19 cellular contexts compared by ENCODE assay signal in the genomic region with DNA sequence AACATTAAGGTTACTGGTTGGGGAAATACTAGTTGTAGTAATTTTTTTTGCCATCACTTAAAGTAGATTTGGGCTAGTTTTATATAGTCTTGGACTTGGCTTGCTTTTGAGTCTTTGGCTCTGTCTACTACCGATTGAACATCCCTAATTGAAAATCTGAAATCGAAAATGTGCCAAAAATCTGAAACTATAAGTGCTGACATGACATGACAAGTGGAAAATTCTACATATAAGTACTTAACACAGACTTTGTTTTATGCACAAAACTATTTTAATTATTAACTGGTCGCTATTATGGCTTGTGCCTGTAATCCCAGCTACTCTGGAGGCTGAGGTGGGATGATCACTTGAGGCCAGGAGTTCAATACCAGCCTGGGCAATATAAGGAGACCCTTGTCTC. TPM values are rescaled to one million over a fixed set of nuclear protein-coding genes. Genes with fewer than 3 reads are reported as not detected.
DNase-seq lines count a peak whose midpoint lies in the region; ATAC-seq, FAIRE-seq and TF ChIP-seq lines count a peak whose summit lies in the region.
"Had no signal": no experiment of that assay in that cellular context is flagged by ENCODE, and none has a peak within 500 bp of the region (broad histone marks: within the 10 kb centered on the region; RNA-seq: fewer than 3 reads in every experiment).

No MANE protein-coding gene starts in this region.

- H3K4me1 Mint-ChIP-seq in IgD-negative memory B cell (peaks cover 37 to 56% (median 44%) of the 10 kb centered on the region in 3 donors), endothelial cell (ENCODE audit: unreplicated experiment) (peaks cover 5% of the 10 kb centered on the region)
- H3K4me1 Mint-ChIP-seq in natural killer cell treated with Interleukin-12 subunit alpha and Interleukin-12 subunit beta and Interleukin-15 and Interleukin-18, amount 100 ng/mL, for 72 hours (ENCODE audit: low read depth in 2 of 2): peaks cover 42 to 50% of the 10 kb centered on the region in 2 donors

- DNase-seq in A549 (ENCODE audit: low read depth in 1 of 2, low spot score in 1 of 2) (no peak), endothelial cell (ENCODE audit: low spot score) (no peak), cerebellar cortex (ENCODE audit: low spot score) (no peak), KBM-7 (no peak), NCI-H2081 (lab: John Stamatoyannopoulos, UW) (no peak)
- DNase-seq in natural killer cell treated with Interleukin-12 subunit alpha and Interleukin-12 subunit beta and Interleukin-15 and Interleukin-18, amount 100 ng/mL, for 72 hours (ENCODE audit: low spot score): no peak
- DNase-seq: C1 segment of cervical spinal cord; CD4-positive, alpha-beta memory T cell; DMS79; Kasumi-1 had no signal

- no peak overlapping the region for H3K4me3 ChIP-seq in A549

- TF ChIP-seq CTCF in A549 (IDR thresholded peaks at IDR 0.05) (no peak), endothelial cell (IDR thresholded peaks at IDR 0.05; ENCODE audit: unreplicated experiment) (no peak)

- no peak for TF ChIP-seq RAD21 in A549 (conservative IDR thresholded peaks at IDR 0.05 in 1 of 2, IDR thresholded peaks at IDR 0.05 in 1 of 2)

- CTCF ChIA-PET in A549 (lab: Yijun Ruan, JAX): no interaction called here

- peaks cover 2% of the 10 kb centered on the region for H3K36me3 Mint-ChIP-seq in IgD-negative memory B cell
- H3K36me3 Mint-ChIP-seq in endothelial cell (ENCODE audit: low read depth, unreplicated experiment): no peaks in the 10 kb centered on the region
- no peaks in the 10 kb centered on the region for H3K36me3 Mint-ChIP-seq in natural killer cell treated with Interleukin-12 subunit alpha and Interleukin-12 subunit beta and Interleukin-15 and Interleukin-18, amount 100 ng/mL, for 72 hours

- no peaks in the 10 kb centered on the region for H3K9me3 ChIP-seq in A549

- in situ Hi-C loops in KBM-7 (cut with MboI; ENCODE audit: low pct_unique_long_range_greater_than_20kb, low sequenced_read_pairs): no loop called here

- H3K27ac ChIP-seq in A549: no peak overlapping the region

- POLR2A ChIA-PET in A549 (lab: Yijun Ruan, JAX): no interaction called here

- H3K27me3 Mint-ChIP-seq in IgD-negative memory B cell (no peaks in the 10 kb centered on the region), endothelial cell (ENCODE audit: unreplicated experiment) (no peaks in the 10 kb centered on the region)
- H3K27me3 Mint-ChIP-seq in natural killer cell treated with Interleukin-12 subunit alpha and Interleukin-12 subunit beta and Interleukin-15 and Interleukin-18, amount 100 ng/mL, for 72 hours: no peaks in the 10 kb centered on the region
- H3K27me3 Mint-ChIP-seq: B cell; CD4-positive, alpha-beta memory T cell had no signal

- H3K4me2 ChIP-seq in A549: no peak overlapping the region

- peaks cover 14% of the 10 kb centered on the region for H3K4me1 ChIP-seq in A549

- no peak for ATAC-seq in A549
- ATAC-seq in natural killer cell treated with Interleukin-12 subunit alpha and Interleukin-12 subunit beta and Interleukin-15 and Interleukin-18, amount 100 ng/mL, for 72 hours: no peak
- ATAC-seq: HCT116 had no signal

- no peak for TF ChIP-seq EP300 in A549 (IDR thresholded peaks at IDR 0.05)

- 93% methylated on average over 3 of the region's 3 CpGs for WGBS in A549 (ENCODE audit: missing lambda C conversion rate)

- peak overlapping the region in 1 of 4 donors; percentile 20 for H3K4me3 Mint-ChIP-seq in IgD-negative memory B cell
- H3K4me3 Mint-ChIP-seq in endothelial cell (ENCODE audit: unreplicated experiment): no peak overlapping the region
- no peak overlapping the region for H3K4me3 Mint-ChIP-seq in natural killer cell treated with Interleukin-12 subunit alpha and Interleukin-12 subunit beta and Interleukin-15 and Interleukin-18, amount 100 ng/mL, for 72 hours
- H3K4me3 Mint-ChIP-seq: B cell had no signal

- H3K27ac Mint-ChIP-seq in IgD-negative memory B cell (peak overlapping the region in 2 of 3 donors; percentile 36 to 93), endothelial cell (ENCODE audit: unreplicated experiment) (peak overlapping the region; percentile 3)
- H3K27ac Mint-ChIP-seq in natural killer cell treated with Interleukin-12 subunit alpha and Interleukin-12 subunit beta and Interleukin-15 and Interleukin-18, amount 100 ng/mL, for 72 hours: peak overlapping the region; percentile 21 to 71
- H3K27ac Mint-ChIP-seq: B cell had no signal

- FAIRE-seq in A549 (lab: Jason Lieb, UNC): no peak
- FAIRE-seq: GM12891, GM19239, H54 had no signal

- no peaks in the 10 kb centered on the region for H3K9me3 Mint-ChIP-seq in IgD-negative memory B cell
- H3K9me3 Mint-ChIP-seq in endothelial cell (ENCODE audit: unreplicated experiment): no peaks in the 10 kb centered on the region
- H3K9me3 Mint-ChIP-seq in natural killer cell treated with Interleukin-12 subunit alpha and Interleukin-12 subunit beta and Interleukin-15 and Interleukin-18, amount 100 ng/mL, for 72 hours: no peaks in the 10 kb centered on the region
- H3K9me3 Mint-ChIP-seq: CD4-positive, alpha-beta memory T cell had no signal

- no peak for TF ChIP-seq POLR2A in A549 (IDR thresholded peaks at IDR 0.05; ENCODE audit: low read length)

TF ChIP-seq in A549, 52 proteins besides CTCF, POLR2A, EP300 and RAD21:
- TF ChIP-seq CEBPB (IDR thresholded peaks at IDR 0.05) (no peak), ZC3H11A (IDR thresholded peaks at IDR 0.05) (no peak), TP53 (CRISPR knock-in tag; IDR thresholded peaks at IDR 0.05) (no peak), HDAC2 (IDR thresholded peaks at IDR 0.05) (no peak), MAFK (IDR thresholded peaks at IDR 0.05; ENCODE audit: partially characterized antibody) (peak; percentile 47), FOSL2 (IDR thresholded peaks at IDR 0.05) (no peak), FOSL2 (CRISPR knock-in tag; IDR thresholded peaks at IDR 0.05) (no peak)
- TF ChIP-seq, protein P1, sequence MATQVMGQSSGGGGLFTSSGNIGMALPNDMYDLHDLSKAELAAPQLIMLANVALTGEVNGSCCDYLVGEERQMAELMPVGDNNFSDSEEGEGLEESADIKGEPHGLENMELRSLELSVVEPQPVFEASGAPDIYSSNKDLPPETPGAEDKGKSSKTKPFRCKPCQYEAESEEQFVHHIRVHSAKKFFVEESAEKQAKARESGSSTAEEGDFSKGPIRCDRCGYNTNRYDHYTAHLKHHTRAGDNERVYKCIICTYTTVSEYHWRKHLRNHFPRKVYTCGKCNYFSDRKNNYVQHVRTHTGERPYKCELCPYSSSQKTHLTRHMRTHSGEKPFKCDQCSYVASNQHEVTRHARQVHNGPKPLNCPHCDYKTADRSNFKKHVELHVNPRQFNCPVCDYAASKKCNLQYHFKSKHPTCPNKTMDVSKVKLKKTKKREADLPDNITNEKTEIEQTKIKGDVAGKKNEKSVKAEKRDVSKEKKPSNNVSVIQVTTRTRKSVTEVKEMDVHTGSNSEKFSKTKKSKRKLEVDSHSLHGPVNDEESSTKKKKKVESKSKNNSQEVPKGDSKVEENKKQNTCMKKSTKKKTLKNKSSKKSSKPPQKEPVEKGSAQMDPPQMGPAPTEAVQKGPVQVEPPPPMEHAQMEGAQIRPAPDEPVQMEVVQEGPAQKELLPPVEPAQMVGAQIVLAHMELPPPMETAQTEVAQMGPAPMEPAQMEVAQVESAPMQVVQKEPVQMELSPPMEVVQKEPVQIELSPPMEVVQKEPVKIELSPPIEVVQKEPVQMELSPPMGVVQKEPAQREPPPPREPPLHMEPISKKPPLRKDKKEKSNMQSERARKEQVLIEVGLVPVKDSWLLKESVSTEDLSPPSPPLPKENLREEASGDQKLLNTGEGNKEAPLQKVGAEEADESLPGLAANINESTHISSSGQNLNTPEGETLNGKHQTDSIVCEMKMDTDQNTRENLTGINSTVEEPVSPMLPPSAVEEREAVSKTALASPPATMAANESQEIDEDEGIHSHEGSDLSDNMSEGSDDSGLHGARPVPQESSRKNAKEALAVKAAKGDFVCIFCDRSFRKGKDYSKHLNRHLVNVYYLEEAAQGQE (IDR thresholded peaks at IDR 0.05): no peak
TF ChIP-seq in A549: peak in this region for 1.

RNA-seq across cellular contexts. Expression of a gene that starts 22.5 kb away (rescaled TPM):
- polyA plus RNA-seq in A549 (2011; rRNA removed) (10.7 and 11.1 TPM in 2 replicates), A549 (2017; fragmentation: RNase III; extraction: RNeasy Plus Mini Kit Qiagen cat#74134 plus additional on column Dnase treatment) (5.8 to 6.3 TPM (median 6.2 TPM) in 3 replicates), IgD-negative memory B cell (1.1 TPM)
- 1.2 and 1.4 TPM in 2 replicates for polyA plus RNA-seq in A549 (2012; cell fraction: cytosol; rRNA removed)
- 1.2 and 1.7 TPM in 2 replicates for polyA plus RNA-seq in A549 (2012; cell fraction: nucleus; rRNA removed)
- 25.6 and 28.7 TPM in 2 replicates for polyA minus RNA-seq in A549 (2011; rRNA and poly(A)+ RNA removed)
- total RNA-seq in endothelial cell (ENCODE audit: unreplicated experiment): 16.8 TPM
- 10 to 100 TPM; 20.9 to 21.2 TPM for total RNA-seq in natural killer cell treated with Interleukin-12 subunit alpha and Interleukin-12 subunit beta and Interleukin-15 and Interleukin-18, amount 100 ng/mL, for 72 hours

RNA-seq across cellular contexts. Expression of a gene that starts 39.9 kb away (rescaled TPM):
- polyA plus RNA-seq in A549 (2011; rRNA removed) (1.8 and 2.3 TPM in 2 replicates), A549 (2017; fragmentation: RNase III; extraction: RNeasy Plus Mini Kit Qiagen cat#74134 plus additional on column Dnase treatment) (2.6 to 5.8 TPM (median 5.4 TPM) in 3 replicates), IgD-negative memory B cell (not detected)
- polyA plus RNA-seq in A549 (2012; cell fraction: cytosol; rRNA removed): 4.9 and 6.3 TPM in 2 replicates
- 5.5 and 5.8 TPM in 2 replicates for polyA plus RNA-seq in A549 (2012; cell fraction: nucleus; rRNA removed)
- polyA minus RNA-seq in A549 (2011; rRNA and poly(A)+ RNA removed): 1.7 and 3.4 TPM in 2 replicates
- 0.21 TPM for total RNA-seq in endothelial cell (ENCODE audit: unreplicated experiment)
- not detected for total RNA-seq in natural killer cell treated with Interleukin-12 subunit alpha and Interleukin-12 subunit beta and Interleukin-15 and Interleukin-18, amount 100 ng/mL, for 72 hours
- total RNA-seq: A172; B cell; CD4-positive, alpha-beta memory T cell; G401; HT-29 had no signal
- polyA plus RNA-seq: CD4-positive, alpha-beta memory T cell had no signal

Comparison
In these comparisons a context has a peak if more than half of its experiments do, and no peak if none do; other contexts are left out.
1. H3K27ac Mint-ChIP-seq: peak in every context shown above with its lines; median percentile 64 in IgD-negative memory B cell; 46 in natural killer cell treated with Interleukin-12 subunit alpha and Interleukin-12 subunit beta and Interleukin-15 and Interleukin-18, amount 100 ng/mL, for 72 hours; 3 in endothelial cell.